ENCODE assay signal across 19 cellular contexts in genomic region chr11:125603207-125603606, GRCh38.
"Had no signal": no experiment of that assay in that cellular context is flagged by ENCODE, and none has a peak within 500 bp of the region (broad histone marks: within the 10 kb centered on the region; RNA-seq: fewer than 3 reads in every experiment).

No MANE protein-coding gene starts in this region.

- H3K27ac ChIP-seq: gastroesophageal sphincter, neutrophil, thyroid gland had no signal

- H3K4me3 ChIP-seq: gastroesophageal sphincter, thyroid gland had no signal

- H3K4me1 ChIP-seq: gastroesophageal sphincter, thyroid gland had no signal

- H3K27ac Mint-ChIP-seq: activated B cell treated with CpG ODN at 0.5 μM for 24 hours; effector memory CD8-positive, alpha-beta T cell; T-helper 2 cell treated with Interferon-gamma antibody and Interleukin-4, amounts not matched to agents 5 μg/mL and 100 μg/mL, for 36 hours had no signal

- H3K4me1 Mint-ChIP-seq: activated B cell treated with CpG ODN at 0.5 μM for 24 hours, brain had no signal

- H3K27me3 ChIP-seq: gastroesophageal sphincter, neutrophil, thyroid gland had no signal

- H3K27me3 Mint-ChIP-seq: activated B cell treated with CpG ODN at 0.5 μM for 24 hours; activated CD8-positive, alpha-beta T cell treated with anti-CD3 and anti-CD28 coated beads for 36 hours; brain; effector memory CD8-positive, alpha-beta T cell; naive thymus-derived CD8-positive, alpha-beta T cell had no signal

- H3K9me3 Mint-ChIP-seq: activated B cell treated with CpG ODN at 0.5 μM for 24 hours; activated CD8-positive, alpha-beta T cell treated with anti-CD3 and anti-CD28 coated beads for 36 hours; activated naive CD4-positive, alpha-beta T cell treated with anti-CD3 and anti-CD28 coated beads, Interleukin-2, amount 50 U/mL, for 72 hours; activated T-cell treated with anti-CD3 and anti-CD28 coated beads, Interleukin-2, amount 50 U/mL, for 4 hours; brain; effector memory CD8-positive, alpha-beta T cell; naive thymus-derived CD8-positive, alpha-beta T cell; T-helper 2 cell treated with Interferon-gamma antibody and Interleukin-4, amounts not matched to agents 5 μg/mL and 100 μg/mL, for 36 hours had no signal

- H3K4me3 Mint-ChIP-seq: activated B cell treated with CpG ODN at 0.5 μM for 24 hours; activated CD8-positive, alpha-beta T cell treated with anti-CD3 and anti-CD28 coated beads for 36 hours; activated T-cell treated with anti-CD3 and anti-CD28 coated beads, Interleukin-2, amount 50 U/mL, for 4 hours; brain; effector memory CD8-positive, alpha-beta T cell; naive thymus-derived CD8-positive, alpha-beta T cell; T-helper 2 cell treated with Interferon-gamma antibody and Interleukin-4, amounts not matched to agents 5 μg/mL and 100 μg/mL, for 36 hours had no signal

- DNase-seq: activated B cell treated with CpG ODN at 0.5 μM for 24 hours; activated CD4-positive, alpha-beta T cell treated with anti-CD3 and anti-CD28 coated beads for 48 hours; activated CD8-positive, alpha-beta T cell treated with anti-CD3 and anti-CD28 coated beads for 36 hours; activated effector memory CD4-positive, alpha-beta T cell treated with anti-CD3 and anti-CD28 coated beads, Interleukin-2, amount 50 U/mL, for 16 hours; activated T-cell treated with anti-CD3 and anti-CD28 coated beads, Interleukin-2, amount 50 U/mL, for 4 hours; amniotic stem cell; central memory CD4-positive, alpha-beta T cell; dermis blood vessel endothelial cell; effector memory CD8-positive, alpha-beta T cell; islet precursor cell; naive thymus-derived CD8-positive, alpha-beta T cell; stimulated activated CD4-positive, alpha-beta T cell treated with anti-CD3 and anti-CD28 coated beads, Interleukin-1b, Interleukin-23, amount 100 ng/mL, for 48 hours; thyroid gland had no signal

- ATAC-seq: activated CD8-positive, alpha-beta T cell treated with anti-CD3 and anti-CD28 coated beads for 36 hours; activated naive CD4-positive, alpha-beta T cell treated with anti-CD3 and anti-CD28 coated beads, Interleukin-2, amount 50 U/mL, for 72 hours; activated T-cell treated with anti-CD3 and anti-CD28 coated beads, Interleukin-2, amount 50 U/mL, for 4 hours; effector memory CD8-positive, alpha-beta T cell; gastroesophageal sphincter; left lobe of liver; naive thymus-derived CD8-positive, alpha-beta T cell had no signal

- H3K9me3 ChIP-seq: gastroesophageal sphincter, neutrophil, thyroid gland had no signal
